In genomic region chr3:184635126-184635525, GRCh38 we compare ENCODE assay signal across 13 cellular contexts.
A peak's percentile ranks its signal among the peaks of the same experiment; 100 is the strongest.
DNase-seq lines count a peak whose midpoint lies in the region; ATAC-seq and TF ChIP-seq lines count a peak whose summit lies in the region.
"Had no signal": no experiment of that assay in that cellular context is flagged by ENCODE, and none has a peak within 500 bp of the region (broad histone marks: within the 10 kb centered on the region; RNA-seq: fewer than 3 reads in every experiment).

No MANE protein-coding gene starts in this region.

- H3K9ac ChIP-seq in SK-N-MC (ENCODE audit: insufficient read length): peak overlapping the region; percentile 61

- H3K27ac ChIP-seq in SK-N-MC (peak overlapping the region; percentile 92), Peyer's patch (no peak overlapping the region)
- H3K27ac ChIP-seq: right lobe of liver, tibial artery had no signal

- no peaks in the 10 kb centered on the region for H3K27me3 ChIP-seq in BE2C
- H3K27me3 ChIP-seq in Peyer's patch: no peaks in the 10 kb centered on the region
- H3K27me3 ChIP-seq: right lobe of liver had no signal

- ATAC-seq in left lobe of liver: peak; percentile 58
- no peak for ATAC-seq in GM18517 (IDR thresholded peaks at IDR 0.05; ENCODE audit: unreplicated experiment)
- ATAC-seq: activated CD8-positive, alpha-beta memory T cell treated with anti-CD3 and anti-CD28 coated beads, Interleukin-2, amount 10 ng/mL, durations not matched to agents 7 days and 5 days had no signal

- H3K4me1 ChIP-seq in BE2C: peaks cover 36% of the 10 kb centered on the region
- H3K4me1 ChIP-seq in Peyer's patch: no peaks in the 10 kb centered on the region
- H3K4me1 ChIP-seq: right lobe of liver had no signal

- TF ChIP-seq CTCF in BE2C (IDR thresholded peaks at IDR 0.05; ENCODE audit: low read depth, low read length): no peak
- TF ChIP-seq CTCF in Peyer's patch (IDR thresholded peaks at IDR 0.05): no peak

- H3K9me3 ChIP-seq in BE2C (no peaks in the 10 kb centered on the region), SK-N-MC (ENCODE audit: low read depth, low read length) (no peaks in the 10 kb centered on the region), Peyer's patch (no peaks in the 10 kb centered on the region)
- H3K9me3 ChIP-seq: right lobe of liver, tibial artery had no signal

- DNase-seq in BE2C (peak; percentile 69), NCI-H1092 (lab: John Stamatoyannopoulos, UW) (peak; percentile 54), SK-N-MC (ENCODE audit: low read depth, low spot score) (peak; percentile 35), left lobe of liver (ENCODE audit: low spot score) (peak; percentile 52), AG08395 (ENCODE audit: low spot score) (no peak), Peyer's patch (no peak)
- DNase-seq in activated CD8-positive, alpha-beta memory T cell treated with anti-CD3 and anti-CD28 coated beads for 24 hours: no peak
- DNase-seq: activated CD8-positive, alpha-beta memory T cell treated with anti-CD3 and anti-CD28 coated beads, Interleukin-2, amount 10 ng/mL, durations not matched to agents 7 days and 5 days; endodermal cell; NCI-H526; tibial artery had no signal

- H3K4me3 ChIP-seq in BE2C (ENCODE audit: low read depth, low read length) (no peak overlapping the region), SK-N-MC (peak overlapping the region; percentile 11; the same call in 1 of the 2 replicates), Peyer's patch (no peak overlapping the region)
- H3K4me3 ChIP-seq: right lobe of liver, tibial artery had no signal

- no peaks in the 10 kb centered on the region for H3K36me3 ChIP-seq in BE2C
- no peaks in the 10 kb centered on the region for H3K36me3 ChIP-seq in SK-N-MC (ENCODE audit: insufficient read depth, low read length)
- H3K36me3 ChIP-seq in Peyer's patch: no peaks in the 10 kb centered on the region
- H3K36me3 ChIP-seq: right lobe of liver, tibial artery had no signal

- no peak for TF ChIP-seq POLR2A in Peyer's patch (IDR thresholded peaks at IDR 0.05)

Comparison
In these comparisons a context has a peak if more than half of its experiments do, and no peak if none do; other contexts are left out.
1. DNase-seq: peak in BE2C (single experiment), NCI-H1092 (single experiment), SK-N-MC (single experiment) and left lobe of liver (single experiment); none in AG08395 (single experiment), activated CD8-positive, alpha-beta memory T cell treated with anti-CD3 and anti-CD28 coated beads for 24 hours (single experiment) and Peyer's patch (0 of 3).